ENCODE assay signal across 26 cellular contexts in the genomic region with DNA sequence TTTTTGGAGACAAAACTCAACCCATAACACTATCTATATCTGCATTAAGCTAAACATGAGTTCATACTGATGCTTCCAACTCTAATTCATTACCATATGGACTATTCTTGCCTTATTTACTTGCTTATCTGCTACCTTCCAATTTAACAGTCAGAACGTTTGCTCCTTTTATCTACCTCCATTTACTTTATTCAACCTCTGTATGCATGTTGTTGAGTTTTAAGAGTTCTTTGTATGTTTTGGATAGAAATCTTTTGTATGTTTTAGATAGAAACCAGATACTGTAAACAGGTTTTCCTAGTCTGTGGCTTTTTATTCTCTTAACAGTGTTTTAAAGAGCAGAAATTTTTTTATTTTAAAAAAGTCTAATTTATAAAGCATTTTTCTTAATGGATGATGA.
"Had no signal": no experiment of that assay in that cellular context is flagged by ENCODE, and none has a peak within 500 bp of the region (broad histone marks: within the 10 kb centered on the region; RNA-seq: fewer than 3 reads in every experiment).

No MANE protein-coding gene starts in this region.

- H3K9me3 ChIP-seq: stomach, suprapubic skin, testis, thoracic aorta, thyroid gland, tibial artery, tibial nerve, transverse colon, upper lobe of left lung, upper lobe of right lung, uterus, vagina had no signal

- H3K36me3 ChIP-seq: stomach, suprapubic skin, thoracic aorta, thyroid gland, tibial artery, tibial nerve, transverse colon, upper lobe of left lung, upper lobe of right lung, uterus, vagina had no signal

- DNase-seq: stimulated activated CD4-positive, alpha-beta T cell treated with anti-CD3 and anti-CD28 coated beads, Interleukin-2, amount 100 ng/mL, for 48 hours; stimulated activated CD4-positive, alpha-beta T cell treated with anti-CD3 and anti-CD28 coated beads, Interleukin-4, amount 100 ng/mL, for 1 hour; stimulated activated CD4-positive, alpha-beta T cell treated with anti-CD3 and anti-CD28 coated beads, Interleukin-4, amount 100 ng/mL, for 24 hours; stimulated activated CD4-positive, alpha-beta T cell treated with anti-CD3 and anti-CD28 coated beads, Interleukin-4, amount 100 ng/mL, for 4 hours; stimulated activated CD8-positive, alpha-beta memory T cell treated with anti-CD3 and anti-CD28 coated beads, Interleukin-4, amount 100 ng/mL, for 48 hours; stimulated activated naive B cell treated with anti-CD40 and anti-IgM and Interleukin-4, amounts not matched to agents 10 μg/mL and 1 μg/mL and 100 μg/mL, for 72 hours; stimulated activated naive CD4-positive, alpha-beta T cell; stimulated activated naive CD4-positive, alpha-beta T cell treated with Interleukin-2 at 50 U/mL for 16 hours; stimulated activated naive CD8-positive, alpha-beta T cell treated with anti-CD3 and anti-CD28 coated beads, Interleukin-15, amount 100 ng/mL, for 72 hours; stimulated activated naive CD8-positive, alpha-beta T cell treated with anti-CD3 and anti-CD28 coated beads, Interleukin-15, Interleukin-2, amounts not matched to agents 100 U/mL and 50 U/mL, for 24 hours; stomach; substantia nigra; testis; thyroid gland; tibial artery; transverse colon; trophoblast cell; upper lobe of left lung; upper lobe of right lung; uterus had no signal

- ATAC-seq: stimulated activated effector memory CD8-positive, alpha-beta T cell treated with anti-CD3 and anti-CD28 coated beads, Interleukin-12 subunit alpha, Interleukin-12 subunit beta, amount 100 ng/mL, for 72 hours; stimulated activated memory B cell treated with anti-CD40 and anti-IgM and Interleukin-4, amounts not matched to agents 10 μg/mL and 1 μg/mL and 100 μg/mL, for 72 hours; stimulated activated naive B cell treated with anti-CD40 and anti-IgM and Interleukin-4, amounts not matched to agents 10 μg/mL and 1 μg/mL and 100 μg/mL, for 72 hours; stimulated activated naive CD8-positive, alpha-beta T cell treated with anti-CD3 and anti-CD28 coated beads, Interleukin-15, amount 100 ng/mL, for 72 hours; stimulated activated naive CD8-positive, alpha-beta T cell treated with anti-CD3 and anti-CD28 coated beads, Interleukin-15, Interleukin-2, amounts not matched to agents 100 U/mL and 50 U/mL, for 24 hours; upper lobe of right lung had no signal

- H3K27me3 ChIP-seq: stomach, suprapubic skin, testis, thyroid gland, tibial artery, tibial nerve, transverse colon, upper lobe of left lung, upper lobe of right lung, uterus, vagina had no signal

- H3K4me1 ChIP-seq: stomach, suprapubic skin, testis, thyroid gland, tibial artery, tibial nerve, transverse colon, upper lobe of left lung, upper lobe of right lung, uterus, vagina had no signal

- H3K4me3 ChIP-seq: stomach, suprapubic skin, testis, thoracic aorta, thyroid gland, tibial artery, tibial nerve, transverse colon, upper lobe of left lung, upper lobe of right lung, uterus, vagina had no signal

- H3K27ac ChIP-seq: stomach, suprapubic skin, testis, thoracic aorta, thyroid gland, tibial artery, tibial nerve, transverse colon, upper lobe of left lung, upper lobe of right lung, uterus, vagina had no signal
